Comparison of ENCODE assay signal across 1 cellular context in genomic region chr2:12618576-12618975, GRCh38.
TF ChIP-seq lines count a peak whose summit lies in the region.

No MANE protein-coding gene starts in this region.

TF ChIP-seq in IMR-90, 13 proteins besides CTCF, POLR2A, EP300 and RAD21 (continued from another document):
- TF ChIP-seq USF2 (IDR thresholded peaks at IDR 0.05; ENCODE audit: low read depth, low read length) (no peak), SMC3 (IDR thresholded peaks at IDR 0.05; ENCODE audit: low read depth, low read length) (no peak), ELK1 (IDR thresholded peaks at IDR 0.05; ENCODE audit: borderline replicate concordance, low read depth, low read length) (no peak), MXI1 (IDR thresholded peaks at IDR 0.05; ENCODE audit: borderline replicate concordance, low read depth, low read length) (no peak), NFE2L2 (IDR thresholded peaks at IDR 0.05; ENCODE audit: low read depth, low read length) (no peak), BHLHE40 (IDR thresholded peaks at IDR 0.05; ENCODE audit: low read depth, low read length) (no peak), RCOR1 (IDR thresholded peaks at IDR 0.05; ENCODE audit: insufficient replicate concordance, low read length) (no peak), CHD1 (IDR thresholded peaks at IDR 0.05; ENCODE audit: low read depth, low read length) (no peak), MAZ (IDR thresholded peaks at IDR 0.05; ENCODE audit: borderline replicate concordance, low read depth, low read length) (no peak), RFX5 (IDR thresholded peaks at IDR 0.05; ENCODE audit: low read depth, low read length) (no peak), FOS (IDR thresholded peaks at IDR 0.05; ENCODE audit: low read depth, low read length) (no peak)
